1 cellular context compared by ENCODE assay signal in the genomic region with DNA sequence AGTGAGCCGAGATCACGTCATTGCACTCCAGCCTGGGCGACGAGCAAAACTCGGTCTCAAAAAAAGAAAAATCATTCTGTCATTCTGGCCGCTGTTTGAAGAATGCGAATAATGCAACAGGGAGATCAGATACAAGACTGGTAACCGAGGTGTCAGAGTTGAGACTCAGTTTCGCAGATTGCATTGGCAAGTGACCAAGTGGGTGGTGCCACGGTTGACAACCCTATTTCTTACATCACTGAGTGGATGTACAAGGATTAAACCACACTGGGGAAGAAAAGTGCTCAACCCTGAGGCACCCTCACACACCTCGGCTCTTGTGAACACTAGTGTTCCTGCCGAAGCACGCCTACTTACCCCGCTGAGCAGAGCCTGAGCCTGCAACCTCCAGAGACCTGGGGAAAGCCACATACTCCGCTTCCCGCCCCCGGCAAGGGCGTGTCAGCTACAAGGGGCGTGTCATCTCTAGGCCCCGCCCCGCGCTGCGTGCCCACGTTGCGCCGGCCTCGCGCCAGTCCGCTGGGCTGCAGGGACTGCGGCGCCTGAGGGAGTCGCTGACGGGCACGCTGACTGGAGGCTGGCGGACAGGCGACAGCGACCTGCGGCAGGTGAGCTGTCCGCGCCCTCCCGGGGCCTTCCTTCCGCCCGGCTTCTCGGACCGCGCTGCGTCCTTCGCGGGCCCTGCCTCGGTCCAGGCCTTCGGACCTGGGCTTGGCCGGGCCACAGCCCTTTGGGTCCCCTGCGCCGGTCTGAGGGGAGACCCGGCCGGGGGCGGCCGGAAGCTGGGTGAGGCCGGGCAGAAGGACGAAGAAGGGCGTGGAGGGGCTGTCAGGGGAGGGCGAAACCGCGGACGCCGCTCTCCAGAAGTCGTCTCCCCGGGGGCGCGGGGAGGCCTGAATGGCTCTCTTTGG.
TF ChIP-seq lines count a peak whose summit lies in the region.

A gene with protein sequence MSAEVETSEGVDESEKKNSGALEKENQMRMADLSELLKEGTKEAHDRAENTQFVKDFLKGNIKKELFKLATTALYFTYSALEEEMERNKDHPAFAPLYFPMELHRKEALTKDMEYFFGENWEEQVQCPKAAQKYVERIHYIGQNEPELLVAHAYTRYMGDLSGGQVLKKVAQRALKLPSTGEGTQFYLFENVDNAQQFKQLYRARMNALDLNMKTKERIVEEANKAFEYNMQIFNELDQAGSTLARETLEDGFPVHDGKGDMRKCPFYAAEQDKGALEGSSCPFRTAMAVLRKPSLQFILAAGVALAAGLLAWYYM (plus strand): TSS at position 519 of the 911 bp plus-strand sequence. CDS start 29,127 bp downstream, outside the sequence.

TF ChIP-seq in H1, 55 proteins besides CTCF, POLR2A, EP300 and RAD21 (continues in another document):
- TF ChIP-seq SAP30 (IDR thresholded peaks at IDR 0.05; ENCODE audit: insufficient read depth, insufficient replicate concordance, low read length) (no peak), PHF8 (conservative IDR thresholded peaks at IDR 0.05; ENCODE audit: low read depth, low read length) (peak; percentile 60; the same call in 1 of the 2 replicates), BACH1 (IDR thresholded peaks at IDR 0.05; ENCODE audit: low read length) (0 out of 2 replicates have a peak, but pooled peaks have one; percentile 21), RNF2 (IDR thresholded peaks at IDR 0.05; ENCODE audit: borderline replicate concordance, low read depth, low read length, missing control alignments, poor library complexity, severe bottlenecking) (no peak), SP2 (IDR thresholded peaks at IDR 0.05; ENCODE audit: low read length) (no peak), NANOG (IDR thresholded peaks at IDR 0.05; ENCODE audit: insufficient read depth, low read depth, low read length, poor library complexity, severe bottlenecking) (no peak), SUZ12 (IDR thresholded peaks at IDR 0.05; ENCODE audit: low read length) (no peak), SIN3A (conservative IDR thresholded peaks at IDR 0.05 in 1 of 2, IDR thresholded peaks at IDR 0.05 in 1 of 2; ENCODE audit: low read depth in 1 of 2, low read length in 2 of 2) (peak; percentile 29 to 87; a peak in 2 of 4 replicates), EZH2 (IDR thresholded peaks at IDR 0.05; ENCODE audit: low read depth, low read length, severe bottlenecking) (no peak), JUND (IDR thresholded peaks at IDR 0.05; ENCODE audit: low read length) (no peak), HDAC2 (IDR thresholded peaks at IDR 0.05; ENCODE audit: borderline replicate concordance in 1 of 2, low read depth in 2 of 2, low read length in 2 of 2) (peak in 1 of 2 experiments; percentile 66; a peak in 2 of 4 replicates), RBBP5 (IDR thresholded peaks at IDR 0.05; ENCODE audit: borderline replicate concordance, low read depth, low read length) (peak; percentile 60; the same call in 1 of the 2 replicates), TAF7 (optimal IDR thresholded peaks at IDR 0.05; ENCODE audit: borderline replicate concordance, low read depth, low read length) (peak; percentile 78), SIX5 (IDR thresholded peaks at IDR 0.05; ENCODE audit: low read depth, low read length) (no peak), BRCA1 (IDR thresholded peaks at IDR 0.05; ENCODE audit: low read depth, low read length) (no peak), TBP (IDR thresholded peaks at IDR 0.05; ENCODE audit: low read depth, low read length) (peak; percentile 80; the same call in 1 of the 2 replicates), KDM5A (IDR thresholded peaks at IDR 0.05; ENCODE audit: low read length) (no peak), GTF2F1 (IDR thresholded peaks at IDR 0.05; ENCODE audit: borderline replicate concordance, low read depth, low read length) (peak; percentile 19; the same call in 1 of the 2 replicates), TEAD4 (IDR thresholded peaks at IDR 0.05; ENCODE audit: low read depth, low read length) (peak; percentile 35; the same call in 1 of the 2 replicates), KDM4A (IDR thresholded peaks at IDR 0.05; ENCODE audit: low read depth, low read length, severe bottlenecking) (peak; percentile 99), CTBP2 (IDR thresholded peaks at IDR 0.05; ENCODE audit: borderline replicate concordance, insufficient read depth, insufficient read length, low read length) (peak; percentile 56), MAFK (IDR thresholded peaks at IDR 0.05; ENCODE audit: low read depth, low read length) (no peak), GABPA (IDR thresholded peaks at IDR 0.05; ENCODE audit: borderline replicate concordance, insufficient read depth, low read length) (0 out of 2 replicates have a peak, but pooled peaks have one; percentile 48), SP1 (IDR thresholded peaks at IDR 0.05; ENCODE audit: low read depth, low read length) (peak; percentile 75; the same call in 1 of the 2 replicates), POLR2AphosphoS5 (IDR thresholded peaks at IDR 0.05; ENCODE audit: low read depth, low read length) (peak; percentile 84), TAF1 (IDR thresholded peaks at IDR 0.05; ENCODE audit: low read depth, low read length) (peak; percentile 85), KDM1A (IDR thresholded peaks at IDR 0.05; ENCODE audit: borderline replicate concordance, low read length) (0 out of 2 replicates have a peak, but pooled peaks have one; percentile 8), CREB1 (IDR thresholded peaks at IDR 0.05) (peak; percentile 86), FOSL1 (IDR thresholded peaks at IDR 0.05; ENCODE audit: insufficient read depth, low read depth, low read length) (peak; percentile 63; the same call in 1 of the 2 replicates), SRF (IDR thresholded peaks at IDR 0.05; ENCODE audit: low read depth, low read length) (no peak), HDAC6 (IDR thresholded peaks at IDR 0.05; ENCODE audit: low read depth, low read length) (no peak), RXRA (IDR thresholded peaks at IDR 0.05; ENCODE audit: insufficient read depth, low read depth, low read length) (no peak), JUN (IDR thresholded peaks at IDR 0.05; ENCODE audit: low read depth, low read length) (no peak), CHD2 (IDR thresholded peaks at IDR 0.05; ENCODE audit: low read length) (peak; percentile 68), SIRT6 (IDR thresholded peaks at IDR 0.05; ENCODE audit: low read length) (no peak), CBX8 (IDR thresholded peaks at IDR 0.05; ENCODE audit: borderline replicate concordance, low read depth, low read length) (no peak), NRF1 (IDR thresholded peaks at IDR 0.05; ENCODE audit: low read depth, low read length) (peak; percentile 23; the same call in 1 of the 2 replicates), RFX5 (IDR thresholded peaks at IDR 0.05; ENCODE audit: borderline replicate concordance, low read depth, low read length) (no peak), TCF12 (IDR thresholded peaks at IDR 0.05; ENCODE audit: low read depth, low read length) (no peak), POU5F1 (IDR thresholded peaks at IDR 0.05; ENCODE audit: low read depth, low read length) (no peak), BCL11A (IDR thresholded peaks at IDR 0.05; ENCODE audit: low read depth in 2 of 2, low read length in 2 of 2) (no peak)
- TF ChIP-seq, protein P1, sequence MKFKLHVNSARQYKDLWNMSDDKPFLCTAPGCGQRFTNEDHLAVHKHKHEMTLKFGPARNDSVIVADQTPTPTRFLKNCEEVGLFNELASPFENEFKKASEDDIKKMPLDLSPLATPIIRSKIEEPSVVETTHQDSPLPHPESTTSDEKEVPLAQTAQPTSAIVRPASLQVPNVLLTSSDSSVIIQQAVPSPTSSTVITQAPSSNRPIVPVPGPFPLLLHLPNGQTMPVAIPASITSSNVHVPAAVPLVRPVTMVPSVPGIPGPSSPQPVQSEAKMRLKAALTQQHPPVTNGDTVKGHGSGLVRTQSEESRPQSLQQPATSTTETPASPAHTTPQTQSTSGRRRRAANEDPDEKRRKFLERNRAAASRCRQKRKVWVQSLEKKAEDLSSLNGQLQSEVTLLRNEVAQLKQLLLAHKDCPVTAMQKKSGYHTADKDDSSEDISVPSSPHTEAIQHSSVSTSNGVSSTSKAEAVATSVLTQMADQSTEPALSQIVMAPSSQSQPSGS (IDR thresholded peaks at IDR 0.05; ENCODE audit: low read length), result no peak; the same call in 1 of the 2 replicates
- TF ChIP-seq, protein P2, sequence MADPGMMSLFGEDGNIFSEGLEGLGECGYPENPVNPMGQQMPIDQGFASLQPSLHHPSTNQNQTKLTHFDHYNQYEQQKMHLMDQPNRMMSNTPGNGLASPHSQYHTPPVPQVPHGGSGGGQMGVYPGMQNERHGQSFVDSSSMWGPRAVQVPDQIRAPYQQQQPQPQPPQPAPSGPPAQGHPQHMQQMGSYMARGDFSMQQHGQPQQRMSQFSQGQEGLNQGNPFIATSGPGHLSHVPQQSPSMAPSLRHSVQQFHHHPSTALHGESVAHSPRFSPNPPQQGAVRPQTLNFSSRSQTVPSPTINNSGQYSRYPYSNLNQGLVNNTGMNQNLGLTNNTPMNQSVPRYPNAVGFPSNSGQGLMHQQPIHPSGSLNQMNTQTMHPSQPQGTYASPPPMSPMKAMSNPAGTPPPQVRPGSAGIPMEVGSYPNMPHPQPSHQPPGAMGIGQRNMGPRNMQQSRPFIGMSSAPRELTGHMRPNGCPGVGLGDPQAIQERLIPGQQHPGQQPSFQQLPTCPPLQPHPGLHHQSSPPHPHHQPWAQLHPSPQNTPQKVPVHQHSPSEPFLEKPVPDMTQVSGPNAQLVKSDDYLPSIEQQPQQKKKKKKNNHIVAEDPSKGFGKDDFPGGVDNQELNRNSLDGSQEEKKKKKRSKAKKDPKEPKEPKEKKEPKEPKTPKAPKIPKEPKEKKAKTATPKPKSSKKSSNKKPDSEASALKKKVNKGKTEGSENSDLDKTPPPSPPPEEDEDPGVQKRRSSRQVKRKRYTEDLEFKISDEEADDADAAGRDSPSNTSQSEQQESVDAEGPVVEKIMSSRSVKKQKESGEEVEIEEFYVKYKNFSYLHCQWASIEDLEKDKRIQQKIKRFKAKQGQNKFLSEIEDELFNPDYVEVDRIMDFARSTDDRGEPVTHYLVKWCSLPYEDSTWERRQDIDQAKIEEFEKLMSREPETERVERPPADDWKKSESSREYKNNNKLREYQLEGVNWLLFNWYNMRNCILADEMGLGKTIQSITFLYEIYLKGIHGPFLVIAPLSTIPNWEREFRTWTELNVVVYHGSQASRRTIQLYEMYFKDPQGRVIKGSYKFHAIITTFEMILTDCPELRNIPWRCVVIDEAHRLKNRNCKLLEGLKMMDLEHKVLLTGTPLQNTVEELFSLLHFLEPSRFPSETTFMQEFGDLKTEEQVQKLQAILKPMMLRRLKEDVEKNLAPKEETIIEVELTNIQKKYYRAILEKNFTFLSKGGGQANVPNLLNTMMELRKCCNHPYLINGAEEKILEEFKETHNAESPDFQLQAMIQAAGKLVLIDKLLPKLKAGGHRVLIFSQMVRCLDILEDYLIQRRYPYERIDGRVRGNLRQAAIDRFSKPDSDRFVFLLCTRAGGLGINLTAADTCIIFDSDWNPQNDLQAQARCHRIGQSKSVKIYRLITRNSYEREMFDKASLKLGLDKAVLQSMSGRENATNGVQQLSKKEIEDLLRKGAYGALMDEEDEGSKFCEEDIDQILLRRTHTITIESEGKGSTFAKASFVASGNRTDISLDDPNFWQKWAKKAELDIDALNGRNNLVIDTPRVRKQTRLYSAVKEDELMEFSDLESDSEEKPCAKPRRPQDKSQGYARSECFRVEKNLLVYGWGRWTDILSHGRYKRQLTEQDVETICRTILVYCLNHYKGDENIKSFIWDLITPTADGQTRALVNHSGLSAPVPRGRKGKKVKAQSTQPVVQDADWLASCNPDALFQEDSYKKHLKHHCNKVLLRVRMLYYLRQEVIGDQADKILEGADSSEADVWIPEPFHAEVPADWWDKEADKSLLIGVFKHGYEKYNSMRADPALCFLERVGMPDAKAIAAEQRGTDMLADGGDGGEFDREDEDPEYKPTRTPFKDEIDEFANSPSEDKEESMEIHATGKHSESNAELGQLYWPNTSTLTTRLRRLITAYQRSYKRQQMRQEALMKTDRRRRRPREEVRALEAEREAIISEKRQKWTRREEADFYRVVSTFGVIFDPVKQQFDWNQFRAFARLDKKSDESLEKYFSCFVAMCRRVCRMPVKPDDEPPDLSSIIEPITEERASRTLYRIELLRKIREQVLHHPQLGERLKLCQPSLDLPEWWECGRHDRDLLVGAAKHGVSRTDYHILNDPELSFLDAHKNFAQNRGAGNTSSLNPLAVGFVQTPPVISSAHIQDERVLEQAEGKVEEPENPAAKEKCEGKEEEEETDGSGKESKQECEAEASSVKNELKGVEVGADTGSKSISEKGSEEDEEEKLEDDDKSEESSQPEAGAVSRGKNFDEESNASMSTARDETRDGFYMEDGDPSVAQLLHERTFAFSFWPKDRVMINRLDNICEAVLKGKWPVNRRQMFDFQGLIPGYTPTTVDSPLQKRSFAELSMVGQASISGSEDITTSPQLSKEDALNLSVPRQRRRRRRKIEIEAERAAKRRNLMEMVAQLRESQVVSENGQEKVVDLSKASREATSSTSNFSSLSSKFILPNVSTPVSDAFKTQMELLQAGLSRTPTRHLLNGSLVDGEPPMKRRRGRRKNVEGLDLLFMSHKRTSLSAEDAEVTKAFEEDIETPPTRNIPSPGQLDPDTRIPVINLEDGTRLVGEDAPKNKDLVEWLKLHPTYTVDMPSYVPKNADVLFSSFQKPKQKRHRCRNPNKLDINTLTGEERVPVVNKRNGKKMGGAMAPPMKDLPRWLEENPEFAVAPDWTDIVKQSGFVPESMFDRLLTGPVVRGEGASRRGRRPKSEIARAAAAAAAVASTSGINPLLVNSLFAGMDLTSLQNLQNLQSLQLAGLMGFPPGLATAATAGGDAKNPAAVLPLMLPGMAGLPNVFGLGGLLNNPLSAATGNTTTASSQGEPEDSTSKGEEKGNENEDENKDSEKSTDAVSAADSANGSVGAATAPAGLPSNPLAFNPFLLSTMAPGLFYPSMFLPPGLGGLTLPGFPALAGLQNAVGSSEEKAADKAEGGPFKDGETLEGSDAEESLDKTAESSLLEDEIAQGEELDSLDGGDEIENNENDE (IDR thresholded peaks at IDR 0.05; ENCODE audit: insufficient replicate concordance, low read length), result no peak
- TF ChIP-seq, protein P3, sequence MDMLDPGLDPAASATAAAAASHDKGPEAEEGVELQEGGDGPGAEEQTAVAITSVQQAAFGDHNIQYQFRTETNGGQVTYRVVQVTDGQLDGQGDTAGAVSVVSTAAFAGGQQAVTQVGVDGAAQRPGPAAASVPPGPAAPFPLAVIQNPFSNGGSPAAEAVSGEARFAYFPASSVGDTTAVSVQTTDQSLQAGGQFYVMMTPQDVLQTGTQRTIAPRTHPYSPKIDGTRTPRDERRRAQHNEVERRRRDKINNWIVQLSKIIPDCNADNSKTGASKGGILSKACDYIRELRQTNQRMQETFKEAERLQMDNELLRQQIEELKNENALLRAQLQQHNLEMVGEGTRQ (IDR thresholded peaks at IDR 0.05; ENCODE audit: low read length), result no peak; the same call in 1 of the 2 replicates
- TF ChIP-seq, protein P4, sequence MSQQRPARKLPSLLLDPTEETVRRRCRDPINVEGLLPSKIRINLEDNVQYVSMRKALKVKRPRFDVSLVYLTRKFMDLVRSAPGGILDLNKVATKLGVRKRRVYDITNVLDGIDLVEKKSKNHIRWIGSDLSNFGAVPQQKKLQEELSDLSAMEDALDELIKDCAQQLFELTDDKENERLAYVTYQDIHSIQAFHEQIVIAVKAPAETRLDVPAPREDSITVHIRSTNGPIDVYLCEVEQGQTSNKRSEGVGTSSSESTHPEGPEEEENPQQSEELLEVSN (IDR thresholded peaks at IDR 0.05), result peak; percentile 100
- TF ChIP-seq, protein P5, sequence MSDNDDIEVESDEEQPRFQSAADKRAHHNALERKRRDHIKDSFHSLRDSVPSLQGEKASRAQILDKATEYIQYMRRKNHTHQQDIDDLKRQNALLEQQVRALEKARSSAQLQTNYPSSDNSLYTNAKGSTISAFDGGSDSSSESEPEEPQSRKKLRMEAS (IDR thresholded peaks at IDR 0.05), result peak; percentile 100
- TF ChIP-seq, protein P6, sequence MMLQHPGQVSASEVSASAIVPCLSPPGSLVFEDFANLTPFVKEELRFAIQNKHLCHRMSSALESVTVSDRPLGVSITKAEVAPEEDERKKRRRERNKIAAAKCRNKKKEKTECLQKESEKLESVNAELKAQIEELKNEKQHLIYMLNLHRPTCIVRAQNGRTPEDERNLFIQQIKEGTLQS (IDR thresholded peaks at IDR 0.05; ENCODE audit: insufficient read depth, low read depth, low read length), result no peak
